17 cellular contexts compared by ENCODE assay signal in genomic region chr14:58198086-58198485, GRCh38. TPM values are rescaled to one million over a fixed set of nuclear protein-coding genes. Genes with fewer than 3 reads are reported as not detected.
DNase-seq lines count a peak whose midpoint lies in the region; ATAC-seq, FAIRE-seq and TF ChIP-seq lines count a peak whose summit lies in the region.
"Had no signal": no experiment of that assay in that cellular context is flagged by ENCODE, and none has a peak within 500 bp of the region (broad histone marks: within the 10 kb centered on the region; RNA-seq: fewer than 3 reads in every experiment).

No MANE protein-coding gene starts in this region.

- H3K27ac Mint-ChIP-seq in activated naive CD4-positive, alpha-beta T cell treated with anti-CD3 and anti-CD28 coated beads for 36 hours: peak overlapping the region; percentile 59
- H3K27ac Mint-ChIP-seq in activated naive CD4-positive, alpha-beta T cell treated with anti-CD3 and anti-CD28 coated beads, Interleukin-2, amount 10 ng/mL, durations not matched to agents 7 days and 5 days: no peak overlapping the region
- peak overlapping the region; percentile 29 to 72 for H3K27ac Mint-ChIP-seq in effector memory CD8-positive, alpha-beta T cell
- H3K27ac Mint-ChIP-seq in progenitor cell of endocrine pancreas: peak overlapping the region; percentile 46
- H3K27ac Mint-ChIP-seq in stimulated activated naive B cell treated with anti-CD40 and anti-IgM and Interleukin-4, amounts not matched to agents 10 μg/mL and 1 μg/mL and 100 μg/mL, for 72 hours: no peak overlapping the region

- H3K4me1 Mint-ChIP-seq in activated naive CD4-positive, alpha-beta T cell treated with anti-CD3 and anti-CD28 coated beads for 36 hours (ENCODE audit: low read depth): peaks cover 39% of the 10 kb centered on the region
- H3K4me1 Mint-ChIP-seq in activated naive CD4-positive, alpha-beta T cell treated with anti-CD3 and anti-CD28 coated beads, Interleukin-2, amount 10 ng/mL, durations not matched to agents 7 days and 5 days: peaks cover 28% of the 10 kb centered on the region
- peaks cover 33 to 37% of the 10 kb centered on the region in 2 donors for H3K4me1 Mint-ChIP-seq in effector memory CD8-positive, alpha-beta T cell (ENCODE audit: low read depth in 2 of 2)
- peaks cover 13% of the 10 kb centered on the region for H3K4me1 Mint-ChIP-seq in progenitor cell of endocrine pancreas (ENCODE audit: low read depth)
- peaks cover 10 to 22% of the 10 kb centered on the region in 2 donors for H3K4me1 Mint-ChIP-seq in stimulated activated naive B cell treated with anti-CD40 and anti-IgM and Interleukin-4, amounts not matched to agents 10 μg/mL and 1 μg/mL and 100 μg/mL, for 72 hours

- no peaks in the 10 kb centered on the region for H3K9me3 Mint-ChIP-seq in activated naive CD4-positive, alpha-beta T cell treated with anti-CD3 and anti-CD28 coated beads for 36 hours
- no peaks in the 10 kb centered on the region for H3K9me3 Mint-ChIP-seq in activated naive CD4-positive, alpha-beta T cell treated with anti-CD3 and anti-CD28 coated beads, Interleukin-2, amount 10 ng/mL, durations not matched to agents 7 days and 5 days
- no peaks in the 10 kb centered on the region for H3K9me3 Mint-ChIP-seq in effector memory CD8-positive, alpha-beta T cell
- H3K9me3 Mint-ChIP-seq in progenitor cell of endocrine pancreas (ENCODE audit: low read depth): no peaks in the 10 kb centered on the region
- no peaks in the 10 kb centered on the region for H3K9me3 Mint-ChIP-seq in stimulated activated naive B cell treated with anti-CD40 and anti-IgM and Interleukin-4, amounts not matched to agents 10 μg/mL and 1 μg/mL and 100 μg/mL, for 72 hours

- peak; percentile 29 for ATAC-seq in effector memory CD8-positive, alpha-beta T cell (replicated peaks)
- ATAC-seq in HG03175 (IDR thresholded peaks at IDR 0.05; ENCODE audit: unreplicated experiment) (no peak), GM21526 (IDR thresholded peaks at IDR 0.05; ENCODE audit: low FRiP score, unreplicated experiment) (no peak)
- no peak for ATAC-seq in stimulated activated naive B cell treated with anti-CD40 and anti-IgM and Interleukin-4, amounts not matched to agents 10 μg/mL and 1 μg/mL and 100 μg/mL, for 72 hours (replicated peaks)

- intact Hi-C loops in activated naive CD4-positive, alpha-beta T cell treated with anti-CD3 and anti-CD28 coated beads for 36 hours (cut with micrococcal nuclease): loop anchor here (5.0 kb wide), 1 partner anchor 374 kb away; no protein-coding TSS in a partner anchor

- no peak for DNase-seq in activated naive CD4-positive, alpha-beta T cell treated with anti-CD3 and anti-CD28 coated beads for 36 hours
- no peak for DNase-seq in activated naive CD4-positive, alpha-beta T cell treated with anti-CD3 and anti-CD28 coated beads, Interleukin-2, amount 10 ng/mL, durations not matched to agents 7 days and 5 days
- DNase-seq in HTR-8/SVneo (ENCODE audit: insufficient read length, low spot score): no peak
- peak; percentile 7 to 17 (median 12) for DNase-seq in effector memory CD8-positive, alpha-beta T cell
- DNase-seq in progenitor cell of endocrine pancreas (ENCODE audit: low spot score, unreplicated experiment): no peak
- no peak for DNase-seq in stimulated activated naive B cell treated with anti-CD40 and anti-IgM and Interleukin-4, amounts not matched to agents 10 μg/mL and 1 μg/mL and 100 μg/mL, for 72 hours
- DNase-seq: AML-193, DMS 273 treated with DMSO at 0.1 percent for 48 hours, MV-4-11, NCI-H1417 treated with DMSO at 0.1 percent for 48 hours, NCI-H2029, NCI-H2171 treated with DMSO at 0.1 percent for 48 hours, NCI-H510A treated with DMSO at 0.1 percent for 48 hours, SIG-M5 had no signal

- no peaks in the 10 kb centered on the region for H3K27me3 Mint-ChIP-seq in activated naive CD4-positive, alpha-beta T cell treated with anti-CD3 and anti-CD28 coated beads for 36 hours (ENCODE audit: low read depth)
- H3K27me3 Mint-ChIP-seq in activated naive CD4-positive, alpha-beta T cell treated with anti-CD3 and anti-CD28 coated beads, Interleukin-2, amount 10 ng/mL, durations not matched to agents 7 days and 5 days: peaks cover 4% of the 10 kb centered on the region
- no peaks in the 10 kb centered on the region for H3K27me3 Mint-ChIP-seq in effector memory CD8-positive, alpha-beta T cell
- H3K27me3 Mint-ChIP-seq in progenitor cell of endocrine pancreas: peaks cover 9% of the 10 kb centered on the region
- peaks cover 0 to 6% of the 10 kb centered on the region in 2 donors for H3K27me3 Mint-ChIP-seq in stimulated activated naive B cell treated with anti-CD40 and anti-IgM and Interleukin-4, amounts not matched to agents 10 μg/mL and 1 μg/mL and 100 μg/mL, for 72 hours

- no peak for TF ChIP-seq CTCF in progenitor cell of endocrine pancreas (IDR thresholded peaks at IDR 0.05; ENCODE audit: unreplicated experiment)

- CTCF ChIA-PET in activated naive CD4-positive, alpha-beta T cell treated with anti-CD3 and anti-CD28 coated beads for 36 hours (lab: Charles Lee): interaction anchor here (0.6 to 0.7 kb wide), 2 partner anchors 8 to 797 kb away, joined by 3 to 4 read pairs; no protein-coding TSS in a partner anchor
- CTCF ChIA-PET in activated naive CD4-positive, alpha-beta T cell treated with anti-CD3 and anti-CD28 coated beads, Interleukin-2, amount 10 ng/mL, durations not matched to agents 7 days and 5 days (lab: Charles Lee): no interaction called here

- H3K4me3 Mint-ChIP-seq in activated naive CD4-positive, alpha-beta T cell treated with anti-CD3 and anti-CD28 coated beads for 36 hours: no peak overlapping the region
- H3K4me3 Mint-ChIP-seq in activated naive CD4-positive, alpha-beta T cell treated with anti-CD3 and anti-CD28 coated beads, Interleukin-2, amount 10 ng/mL, durations not matched to agents 7 days and 5 days: no peak overlapping the region
- peak overlapping the region; percentile 63 to 95 for H3K4me3 Mint-ChIP-seq in effector memory CD8-positive, alpha-beta T cell
- no peak overlapping the region for H3K4me3 Mint-ChIP-seq in progenitor cell of endocrine pancreas (ENCODE audit: low read depth)
- no peak overlapping the region for H3K4me3 Mint-ChIP-seq in stimulated activated naive B cell treated with anti-CD40 and anti-IgM and Interleukin-4, amounts not matched to agents 10 μg/mL and 1 μg/mL and 100 μg/mL, for 72 hours

- FAIRE-seq in HTR-8/SVneo (lab: Jason Lieb, UNC): peak; percentile 23
- FAIRE-seq: RCC 7860 had no signal

- H3K36me3 Mint-ChIP-seq in activated naive CD4-positive, alpha-beta T cell treated with anti-CD3 and anti-CD28 coated beads for 36 hours (ENCODE audit: low read depth): no peaks in the 10 kb centered on the region
- H3K36me3 Mint-ChIP-seq in activated naive CD4-positive, alpha-beta T cell treated with anti-CD3 and anti-CD28 coated beads, Interleukin-2, amount 10 ng/mL, durations not matched to agents 7 days and 5 days: peaks cover 1% of the 10 kb centered on the region
- peaks cover 35% of the 10 kb centered on the region for H3K36me3 Mint-ChIP-seq in effector memory CD8-positive, alpha-beta T cell (ENCODE audit: insufficient read depth)
- peaks cover 2% of the 10 kb centered on the region for H3K36me3 Mint-ChIP-seq in progenitor cell of endocrine pancreas (ENCODE audit: insufficient read depth)
- H3K36me3 Mint-ChIP-seq in stimulated activated naive B cell treated with anti-CD40 and anti-IgM and Interleukin-4, amounts not matched to agents 10 μg/mL and 1 μg/mL and 100 μg/mL, for 72 hours: no peaks in the 10 kb centered on the region

RNA-seq across cellular contexts. Expression of gene ACTR10, which starts 1.9 kb away (rescaled TPM):
- 10 to 100 TPM; 29.5 to 29.7 TPM for total RNA-seq in activated naive CD4-positive, alpha-beta T cell treated with anti-CD3 and anti-CD28 coated beads for 36 hours
- total RNA-seq in progenitor cell of endocrine pancreas: 57.5 and 64.1 TPM in 2 replicates

RNA-seq across cellular contexts. Expression of gene ARMH4, which starts 46.1 kb away (rescaled TPM):
- total RNA-seq in activated naive CD4-positive, alpha-beta T cell treated with anti-CD3 and anti-CD28 coated beads for 36 hours: under 1 TPM in 1 of 2 experiments, not detected in 1; 0.43 TPM
- 31.5 and 36.2 TPM in 2 replicates for total RNA-seq in progenitor cell of endocrine pancreas

RNA-seq across cellular contexts. Expression of gene PSMA3, which starts 46.6 kb away (rescaled TPM):
- 100 to 1,000 TPM; 399 to 424 TPM for total RNA-seq in activated naive CD4-positive, alpha-beta T cell treated with anti-CD3 and anti-CD28 coated beads for 36 hours
- total RNA-seq in progenitor cell of endocrine pancreas: 197 and 216 TPM in 2 replicates

Comparison
In these comparisons a context has a peak if more than half of its experiments do, and no peak if none do; other contexts are left out.
1. H3K27ac Mint-ChIP-seq: peak in activated naive CD4-positive, alpha-beta T cell treated with anti-CD3 and anti-CD28 coated beads for 36 hours (single experiment), effector memory CD8-positive, alpha-beta T cell (2 of 2) and progenitor cell of endocrine pancreas (single experiment); none in activated naive CD4-positive, alpha-beta T cell treated with anti-CD3 and anti-CD28 coated beads, Interleukin-2, amount 10 ng/mL, durations not matched to agents 7 days and 5 days (single experiment) and stimulated activated naive B cell treated with anti-CD40 and anti-IgM and Interleukin-4, amounts not matched to agents 10 μg/mL and 1 μg/mL and 100 μg/mL, for 72 hours (single experiment).
2. DNase-seq: peak in effector memory CD8-positive, alpha-beta T cell (3 of 3); none in activated naive CD4-positive, alpha-beta T cell treated with anti-CD3 and anti-CD28 coated beads for 36 hours (single experiment), activated naive CD4-positive, alpha-beta T cell treated with anti-CD3 and anti-CD28 coated beads, Interleukin-2, amount 10 ng/mL, durations not matched to agents 7 days and 5 days (single experiment), HTR-8/SVneo (single experiment), progenitor cell of endocrine pancreas (single experiment) and stimulated activated naive B cell treated with anti-CD40 and anti-IgM and Interleukin-4, amounts not matched to agents 10 μg/mL and 1 μg/mL and 100 μg/mL, for 72 hours (single experiment).
3. H3K4me3 Mint-ChIP-seq: peak in effector memory CD8-positive, alpha-beta T cell (2 of 2); none in activated naive CD4-positive, alpha-beta T cell treated with anti-CD3 and anti-CD28 coated beads for 36 hours (single experiment), activated naive CD4-positive, alpha-beta T cell treated with anti-CD3 and anti-CD28 coated beads, Interleukin-2, amount 10 ng/mL, durations not matched to agents 7 days and 5 days (single experiment), progenitor cell of endocrine pancreas (single experiment) and stimulated activated naive B cell treated with anti-CD40 and anti-IgM and Interleukin-4, amounts not matched to agents 10 μg/mL and 1 μg/mL and 100 μg/mL, for 72 hours (0 of 2).
4. RNA of gene ARMH4, which starts 46.1 kb away (total RNA-seq): 31.5 to 36.2 TPM in progenitor cell of endocrine pancreas; 0.43 TPM in activated naive CD4-positive, alpha-beta T cell treated with anti-CD3 and anti-CD28 coated beads for 36 hours; every median in the first group is over 10 times any median in the second.